12 cellular contexts compared by ENCODE assay signal in genomic region chr22:17980013-17980510, GRCh38. TPM values are rescaled to one million over a fixed set of nuclear protein-coding genes. Genes with fewer than 3 reads are reported as not detected.
DNase-seq lines count a peak whose midpoint lies in the region; ATAC-seq, FAIRE-seq and TF ChIP-seq lines count a peak whose summit lies in the region.
"Had no signal": no experiment of that assay in that cellular context is flagged by ENCODE, and none has a peak within 500 bp of the region (broad histone marks: within the 10 kb centered on the region; RNA-seq: fewer than 3 reads in every experiment).

No MANE protein-coding gene starts in this region.

- POLR2A ChIA-PET in WTC11 (lab: Charles Lee): no interaction called here

- in situ Hi-C loops in mammary epithelial cell (cut with MboI; ENCODE audit: low sequenced_read_pairs in 2 of 2): no loop called here
- in situ Hi-C loops in HAP-1 (cut with MboI; ENCODE audit: low sequenced_read_pairs): no loop called here

- CTCF ChIA-PET in mammary epithelial cell (lab: Charles Lee; ENCODE audit: low non-redundant PET) (interaction anchor here (0.6 kb wide), 1 partner anchor 31 kb away, joined by 5 read pairs; no protein-coding TSS in a partner anchor), WTC11 (lab: Charles Lee) (interaction anchor here (0.5 to 2.2 kb wide), 8 partner anchors 15 to 207 kb away, joined by 3 to 13 read pairs (median 3); no protein-coding TSS in a partner anchor)

- H2AFZ ChIP-seq in mammary epithelial cell (ENCODE audit: low read depth, low read length) (no peak overlapping the region), keratinocyte (ENCODE audit: control insufficient read depth, low read length) (no peak overlapping the region)

- peaks cover 8% of the 10 kb centered on the region for H3K9me3 Mint-ChIP-seq in WTC11

- no peaks in the 10 kb centered on the region for H3K27me3 ChIP-seq in breast epithelium
- no peaks in the 10 kb centered on the region for H3K27me3 ChIP-seq in mammary epithelial cell (ENCODE audit: insufficient read depth, low read length)
- no peaks in the 10 kb centered on the region for H3K27me3 ChIP-seq in keratinocyte (ENCODE audit: control insufficient read depth, extremely low read depth, insufficient read depth, low read length)
- no peaks in the 10 kb centered on the region for H3K27me3 ChIP-seq in subcutaneous abdominal adipose tissue (ENCODE audit: control insufficient read depth in 5 of 5, insufficient read depth in 4 of 5, low read length in 5 of 5)
- H3K27me3 ChIP-seq in HAP-1 (ENCODE audit: low read depth): no peaks in the 10 kb centered on the region
- H3K27me3 ChIP-seq: vagina had no signal

- no peak for FAIRE-seq in keratinocyte (lab: Jason Lieb, UNC)

- BruUV-seq in mammary epithelial cell (replicated peaks; lab: Mats Ljungman, UMichigan): no TSS peak

- intact Hi-C loops in breast epithelium (cut with DNase I; ENCODE audit: low total_unique reads) (no loop called here), mammary epithelial cell (cut with micrococcal nuclease) (loop anchor here (5.0 kb wide), 1 partner anchor 38 kb away; no protein-coding TSS in a partner anchor)

- TF ChIP-seq CTCF in breast epithelium (IDR thresholded peaks at IDR 0.05): no peak
- TF ChIP-seq CTCF in mammary epithelial cell (conservative IDR thresholded peaks at IDR 0.05 in 1 of 2, IDR thresholded peaks at IDR 0.05 in 1 of 2; ENCODE audit: extremely low read depth in 1 of 2, insufficient read depth in 1 of 2, low read depth in 1 of 2, low read length in 2 of 2): no peak
- no peak for TF ChIP-seq CTCF in WTC11 (IDR thresholded peaks at IDR 0.05)
- TF ChIP-seq CTCF in keratinocyte (optimal IDR thresholded peaks at IDR 0.05 in 1 of 3, IDR thresholded peaks at IDR 0.05 in 1 of 3, conservative IDR thresholded peaks at IDR 0.05 in 1 of 3; ENCODE audit: extremely low read depth in 1 of 3, insufficient read depth in 2 of 3, low read length in 3 of 3): no peak

- H3K4me3 ChIP-seq in breast epithelium: peak overlapping the region in 2 of 3 donors; percentile 7 to 11
- no peak overlapping the region for H3K4me3 ChIP-seq in mammary epithelial cell (replicated peaks in 1 of 3; ENCODE audit: insufficient read depth in 1 of 3, low read depth in 2 of 3, low read length in 3 of 3)
- peak overlapping the region in 1 of 3 experiments; percentile 25 for H3K4me3 ChIP-seq in keratinocyte (ENCODE audit: control insufficient read depth in 2 of 3, extremely low read depth in 1 of 3, insufficient read depth in 2 of 3, low read depth in 1 of 3, low read length in 3 of 3)
- peak overlapping the region; percentile 15 to 51 (median 32) for H3K4me3 ChIP-seq in subcutaneous abdominal adipose tissue (ENCODE audit: low read depth in 1 of 5, low read length in 5 of 5)
- no peak overlapping the region for H3K4me3 ChIP-seq in HAP-1
- H3K4me3 ChIP-seq: vagina had no signal

- H4K20me1 ChIP-seq in mammary epithelial cell (ENCODE audit: insufficient read depth, low read length) (peaks cover 3% of the 10 kb centered on the region), keratinocyte (ENCODE audit: control insufficient read depth, extremely low read depth, insufficient read depth, low read length) (peaks cover 32% of the 10 kb centered on the region)

- H3K4me1 ChIP-seq in breast epithelium: peaks cover 0 to 7% of the 10 kb centered on the region in 2 donors
- H3K4me1 ChIP-seq in mammary epithelial cell (ENCODE audit: insufficient read depth, low read length): no peaks in the 10 kb centered on the region
- peaks cover 22% of the 10 kb centered on the region for H3K4me1 ChIP-seq in keratinocyte (ENCODE audit: control insufficient read depth, extremely low read depth, insufficient read depth, low read length)
- H3K4me1 ChIP-seq in subcutaneous abdominal adipose tissue (ENCODE audit: control insufficient read depth in 5 of 5, insufficient read depth in 5 of 5, low read length in 5 of 5): peaks cover 6 to 32% (median 27%) of the 10 kb centered on the region in 5 donors
- H3K4me1 ChIP-seq in HAP-1: no peaks in the 10 kb centered on the region

- H3K79me2 ChIP-seq in mammary epithelial cell (ENCODE audit: insufficient read depth, low read length): peaks cover 96% of the 10 kb centered on the region
- H3K79me2 ChIP-seq in keratinocyte (ENCODE audit: control insufficient read depth, insufficient read depth, low read length): peaks cover 95% of the 10 kb centered on the region

- H3K36me3 Mint-ChIP-seq in WTC11: peaks cover 3% of the 10 kb centered on the region

- ATAC-seq in WTC11: peak; percentile 59

- no peak for DNase-seq in breast epithelium (ENCODE audit: low spot score in 2 of 2)
- no peak for DNase-seq in mammary epithelial cell
- no peak for DNase-seq in WTC11 (ENCODE audit: low spot score)
- DNase-seq in keratinocyte (ENCODE audit: low read depth, low spot score): no peak
- no peak for DNase-seq in HCEC 1CT
- DNase-seq in HAP-1 (ENCODE audit: low spot score in 2 of 2): no peak
- no peak for DNase-seq in C1 segment of cervical spinal cord (lab: John Stamatoyannopoulos, UW)
- DNase-seq: NCI-H1105 had no signal

- H3K4me2 ChIP-seq in mammary epithelial cell (ENCODE audit: insufficient read depth, low read depth, low read length) (no peak overlapping the region), keratinocyte (ENCODE audit: control insufficient read depth, extremely low read depth, insufficient read depth, low read depth, low read length) (peak overlapping the region; percentile 76)

- peaks cover 37% of the 10 kb centered on the region for H3K4me1 Mint-ChIP-seq in WTC11

- no peaks in the 10 kb centered on the region for H3K9me3 ChIP-seq in breast epithelium
- H3K9me3 ChIP-seq in mammary epithelial cell (replicated peaks; ENCODE audit: insufficient read depth, low read length): no peaks in the 10 kb centered on the region
- H3K9me3 ChIP-seq in keratinocyte (ENCODE audit: control insufficient read depth, low read depth, low read length): no peaks in the 10 kb centered on the region
- H3K9me3 ChIP-seq in subcutaneous abdominal adipose tissue (ENCODE audit: control insufficient read depth in 5 of 5, low read length in 5 of 5): no peaks in the 10 kb centered on the region
- no peaks in the 10 kb centered on the region for H3K9me3 ChIP-seq in HAP-1
- H3K9me3 ChIP-seq: vagina had no signal

- H3K27ac ChIP-seq in breast epithelium: peak overlapping the region in 1 of 2 donors; percentile 0
- no peak overlapping the region for H3K27ac ChIP-seq in mammary epithelial cell (ENCODE audit: insufficient read depth, low read depth, low read length)
- peak overlapping the region; percentile 20 for H3K27ac ChIP-seq in keratinocyte (ENCODE audit: control insufficient read depth, insufficient read depth, low read length)
- no peak overlapping the region for H3K27ac ChIP-seq in subcutaneous abdominal adipose tissue (ENCODE audit: low read depth, low read length)
- H3K27ac ChIP-seq: HL-60, vagina had no signal

- no peaks in the 10 kb centered on the region for H3K36me3 ChIP-seq in breast epithelium
- H3K36me3 ChIP-seq in mammary epithelial cell (ENCODE audit: insufficient read depth, low read length): no peaks in the 10 kb centered on the region
- peaks cover 3 to 6% of the 10 kb centered on the region in 2 experiments for H3K36me3 ChIP-seq in keratinocyte (ENCODE audit: control insufficient read depth in 2 of 2, extremely low read depth in 1 of 2, insufficient read depth in 2 of 2, low read length in 2 of 2)
- no peaks in the 10 kb centered on the region for H3K36me3 ChIP-seq in subcutaneous abdominal adipose tissue (ENCODE audit: control insufficient read depth in 5 of 5, insufficient read depth in 5 of 5, low read length in 5 of 5)
- H3K36me3 ChIP-seq in HAP-1 (replicated peaks): no peaks in the 10 kb centered on the region
- H3K36me3 ChIP-seq: vagina had no signal

- H3K27me3 Mint-ChIP-seq in WTC11 (ENCODE audit: low read depth): no peaks in the 10 kb centered on the region

- H3K9ac ChIP-seq in mammary epithelial cell (ENCODE audit: insufficient read depth, low read length) (no peak overlapping the region), keratinocyte (ENCODE audit: control insufficient read depth, extremely low read depth, insufficient read depth, low read length) (peak overlapping the region; percentile 33), subcutaneous abdominal adipose tissue (ENCODE audit: low read length in 5 of 5) (peak overlapping the region in 2 of 5 donors; percentile 41 to 48)

- no peak for TF ChIP-seq POLR2A in breast epithelium (IDR thresholded peaks at IDR 0.05)

- H3K4me3 Mint-ChIP-seq in WTC11: no peak overlapping the region
- H3K4me3 Mint-ChIP-seq: neural crest cell had no signal

- WGBS in mammary epithelial cell (ENCODE audit: low coverage, missing lambda C conversion rate): 85% methylated on average over 7 of the region's 7 CpGs

- peaks cover 6% of the 10 kb centered on the region for H3K9me1 ChIP-seq in keratinocyte (ENCODE audit: control insufficient read depth, extremely low read depth, insufficient read depth, low read length)

- dilution Hi-C loops in mammary epithelial cell (cut with HindIII; ENCODE audit: low sequenced_read_pairs) (no loop called here), keratinocyte (cut with MboI; ENCODE audit: extremely low pct_ligation_motif_present, low sequenced_read_pairs) (no loop called here)

- peak overlapping the region; percentile 74 for H3K27ac Mint-ChIP-seq in WTC11

TF ChIP-seq in WTC11, 78 proteins besides CTCF, POLR2A, EP300 and RAD21 (continues in another document):
- TF ChIP-seq TP53 (CRISPR knock-in tag; IDR thresholded peaks at IDR 0.05) (no peak), CREB1 (CRISPR knock-in tag; IDR thresholded peaks at IDR 0.05) (no peak), SP1 (CRISPR knock-in tag; conservative IDR thresholded peaks at IDR 0.05) (no peak), USF1 (CRISPR knock-in tag; IDR thresholded peaks at IDR 0.05) (no peak), RELA (CRISPR knock-in tag; IDR thresholded peaks at IDR 0.05; ENCODE audit: borderline replicate concordance) (no peak)

RNA-seq across cellular contexts. Expression of gene MICAL3, which starts 44.3 kb away (rescaled TPM):
- 10 to 100 TPM; 19.5 to 42.3 (median 34.8) TPM for total RNA-seq in breast epithelium
- total RNA-seq in mammary epithelial cell: 100 to 1,000 TPM in 1 of 2 donors, 10 to 100 TPM in 1; 67.2 to 102 TPM
- polyA plus RNA-seq in mammary epithelial cell: 31.3 TPM
- 110 TPM for polyA minus RNA-seq in mammary epithelial cell
- 35.6 to 41.2 TPM (median 38.8 TPM) in 3 replicates for total RNA-seq in WTC11 (2021)
- 22.5 to 50.2 TPM (median 27.9 TPM) in 3 replicates for polyA plus RNA-seq in keratinocyte
- polyA plus RNA-seq in keratinocyte (2011; ENCODE audit: low read depth): 17.8 TPM
- 21.5 and 22.1 TPM in 2 replicates for polyA plus RNA-seq in keratinocyte (2011; cell fraction: cytosol; rRNA removed)
- polyA plus RNA-seq in keratinocyte (2011; cell fraction: nucleus; rRNA removed): 128 and 137 TPM in 2 replicates
- polyA plus RNA-seq in keratinocyte (2012; ENCODE audit: low replicate concordance): 12.1 and 50.2 TPM in 2 replicates
- 35.6 to 129 TPM (median 77.2 TPM) in 3 replicates for polyA minus RNA-seq in keratinocyte
- polyA minus RNA-seq in keratinocyte (2011; cell fraction: cytosol; rRNA and poly(A)+ RNA removed): 19.6 TPM
- 57.6 and 129 TPM in 2 replicates for polyA minus RNA-seq in keratinocyte (2011; cell fraction: nucleus; rRNA and poly(A)+ RNA removed)

Comparison
In these comparisons a context has a peak if more than half of its experiments do, and no peak if none do; other contexts are left out.
1. H3K4me3 ChIP-seq: peak in breast epithelium (2 of 3) and subcutaneous abdominal adipose tissue (5 of 5); none in mammary epithelial cell (0 of 3) and HAP-1 (single experiment).